24 cellular contexts compared by ENCODE assay signal in genomic region chr2:48790407-48791170, GRCh38. TPM values are rescaled to one million over a fixed set of nuclear protein-coding genes. Genes with fewer than 3 reads are reported as not detected.
A peak's percentile ranks its signal among the peaks of the same experiment; 100 is the strongest.
DNase-seq lines count a peak whose midpoint lies in the region; ATAC-seq, FAIRE-seq and TF ChIP-seq lines count a peak whose summit lies in the region.
"Had no signal": no experiment of that assay in that cellular context is flagged by ENCODE, and none has a peak within 500 bp of the region (broad histone marks: within the 10 kb centered on the region; RNA-seq: fewer than 3 reads in every experiment).

No MANE protein-coding gene starts in this region.

- ATAC-seq in upper lobe of right lung (no peak), HG02840 (IDR thresholded peaks at IDR 0.05; ENCODE audit: low FRiP score, unreplicated experiment) (no peak)
- ATAC-seq: HCT116, SK-N-SH treated with all-trans-retinoic acid at 6 μM for 48 hours had no signal

- POLR2A ChIA-PET in PC-9 (lab: Charles Lee; ENCODE audit: unreplicated experiment), result no interaction called here
- POLR2A ChIA-PET in H1 (lab: Charles Lee; ENCODE audit: partially characterized antibody), result no interaction called here

- DNase-seq in PC-9, result no peak
- DNase-seq in H1 (ENCODE audit: low read depth in 1 of 2, low spot score in 2 of 2), result no peak
- DNase-seq in neuronal stem cell (ENCODE audit: low spot score), result no peak
- no peak for DNase-seq in NCI-H526 (lab: John Stamatoyannopoulos, UW)
- no peak for DNase-seq in upper lobe of right lung
- no peak for DNase-seq in central memory CD4-positive, alpha-beta T cell
- DNase-seq: CD4-positive, alpha-beta T cell; DMS53; GOT3; Karpas-422; NCI-H1092; NCI-H1694 treated with DMSO at 0.1 percent for 48 hours; NCI-H2081; NCI-H2227 treated with DMSO at 0.1 percent for 48 hours; NCI-H69 had no signal

- H3K79me1 ChIP-seq in H1 (ENCODE audit: low read depth, low read length), result no peaks in the 10 kb centered on the region
- no peaks in the 10 kb centered on the region for H3K79me1 ChIP-seq in neuronal stem cell (ENCODE audit: low read depth, low read length)

- no peaks in the 10 kb centered on the region; the same call in 1 of the 2 replicates for H3K23me2 ChIP-seq in H1 (ENCODE audit: low read depth, low read length)

- WGBS in H1 (ENCODE audit: extremely low coverage in 1 of 2, insufficient coverage in 1 of 2, insufficient read length in 1 of 2, insufficient replicate concordance in 2 of 2, low coverage in 1 of 2, low lambda C conversion rate in 2 of 2, missing lambda C conversion rate in 1 of 2), 2 experiments, result 73 to 100% methylated on average over 2 to 13 of the region's 13 CpGs
- WGBS in neuronal stem cell (ENCODE audit: extremely low coverage in 2 of 2, insufficient read length in 2 of 2, insufficient replicate concordance in 1 of 2), 2 donors, result 100% methylated on average over 2 of the region's 13 CpGs; no CpG with 5 or more reads in 1 of the 2 donors

- peaks cover 12% of the 10 kb centered on the region; the same call in 1 of the 2 replicates for H3K4me1 ChIP-seq in BLaER1
- H3K4me1 ChIP-seq in PC-9 (replicated peaks; ENCODE audit: insufficient read depth), result no peaks in the 10 kb centered on the region
- peaks cover 0 to 11% (median 6%) of the 10 kb centered on the region in 4 experiments; a peak in 3 of 7 replicates for H3K4me1 ChIP-seq in H1 (replicated peaks in 1 of 4; ENCODE audit: control insufficient read depth in 3 of 4, insufficient read depth in 4 of 4, low read length in 3 of 4)
- peaks cover 6 to 7% of the 10 kb centered on the region in 2 donors for H3K4me1 ChIP-seq in neuronal stem cell (ENCODE audit: control insufficient read depth in 2 of 2, insufficient read depth in 1 of 2, low read depth in 1 of 2, low read length in 2 of 2)
- no peaks in the 10 kb centered on the region for H3K4me1 ChIP-seq in upper lobe of right lung

- H3K27me3 ChIP-seq in BLaER1 (no peaks in the 10 kb centered on the region), PC-9 (ENCODE audit: insufficient read depth, low read depth) (peaks cover 23% of the 10 kb centered on the region), H1 (replicated peaks in 1 of 4; ENCODE audit: control insufficient read depth in 3 of 4, extremely low read depth in 1 of 4, insufficient read depth in 3 of 4, low read length in 3 of 4) (no peaks in the 10 kb centered on the region), neuronal stem cell (ENCODE audit: control insufficient read depth in 3 of 3, insufficient read depth in 3 of 3, low read depth in 1 of 3, low read length in 3 of 3) (peaks cover 0 to 2% (median 0%) of the 10 kb centered on the region in 3 experiments), upper lobe of right lung (no peaks in the 10 kb centered on the region)
- H3K27me3 ChIP-seq: BLaER1 treated with 17β-estradiol and CSF1 and Interleukin-3, amounts not matched to agents 10 nM and 100 nM had no signal

- H3K79me2 ChIP-seq in PC-9 (ENCODE audit: low read depth) (no peaks in the 10 kb centered on the region), H1 (ENCODE audit: control insufficient read depth in 1 of 2, insufficient read depth in 2 of 2, low read length in 2 of 2) (no peaks in the 10 kb centered on the region)

- FAIRE-seq in H1 (lab: Jason Lieb, UNC), result no peak

- BruUV-seq in PC-9 (replicated peaks; lab: Mats Ljungman, UMichigan), result no TSS peak

- no peaks in the 10 kb centered on the region; the same call in 1 of the 2 replicates for H3K9me2 ChIP-seq in PC-9 (ENCODE audit: insufficient read depth)

- H3K14ac ChIP-seq in H1 (ENCODE audit: insufficient read length) (no peak overlapping the region), neuronal stem cell (ENCODE audit: low read length) (no peak overlapping the region)

- H2AFZ ChIP-seq in PC-9, result peak overlapping the region; percentile 54; the same call in 1 of the 2 replicates
- H2AFZ ChIP-seq in H1 (ENCODE audit: low read length), result peak overlapping the region; percentile 78
- H2AFZ ChIP-seq in neuronal stem cell (ENCODE audit: low read length), result peak overlapping the region; percentile 32

- H2AK5ac ChIP-seq in H1 (ENCODE audit: low read depth, low read length) (no peak overlapping the region), neuronal stem cell (ENCODE audit: low read depth, low read length) (no peak overlapping the region)

- TF ChIP-seq CTCF in PC-9 (conservative IDR thresholded peaks at IDR 0.05), result no peak
- no peak for TF ChIP-seq CTCF in H1 (IDR thresholded peaks at IDR 0.05; ENCODE audit: control extremely low read depth in 1 of 3, insufficient read depth in 1 of 3, low read depth in 1 of 3, low read length in 3 of 3)
- no peak for TF ChIP-seq CTCF in upper lobe of right lung (IDR thresholded peaks at IDR 0.05)

- CTCF ChIA-PET in PC-9 (lab: Charles Lee), result no interaction called here
- CTCF ChIA-PET in H1 (lab: Charles Lee; ENCODE audit: partially characterized antibody), result no interaction called here

- H3K9me3 ChIP-seq in BLaER1, result no peaks in the 10 kb centered on the region
- H3K9me3 ChIP-seq in PC-9 (ENCODE audit: insufficient read depth, low read depth), result no peaks in the 10 kb centered on the region
- H3K9me3 ChIP-seq in H1 (ENCODE audit: insufficient read depth in 2 of 2, low read depth in 1 of 2, low read length in 1 of 2), result no peaks in the 10 kb centered on the region
- no peaks in the 10 kb centered on the region for H3K9me3 ChIP-seq in neuronal stem cell (replicated peaks in 1 of 2; ENCODE audit: control insufficient read depth in 2 of 2, insufficient read depth in 1 of 2, low read depth in 1 of 2, low read length in 2 of 2)
- no peaks in the 10 kb centered on the region for H3K9me3 ChIP-seq in upper lobe of right lung

- H3F3A ChIP-seq in PC-9 (ENCODE audit: insufficient read depth, low read depth), result no peaks in the 10 kb centered on the region

- no peak overlapping the region for H3K9ac ChIP-seq in BLaER1
- H3K9ac ChIP-seq in H1 (replicated peaks in 1 of 4; ENCODE audit: extremely low read depth in 1 of 4, low read depth in 3 of 4, low read length in 3 of 4), result no peak overlapping the region; a peak in 1 of 7 replicates
- no peak overlapping the region for H3K9ac ChIP-seq in neuronal stem cell (ENCODE audit: low read depth, low read length, poor library complexity)
- H3K9ac ChIP-seq: BLaER1 treated with 17β-estradiol and CSF1 and Interleukin-3, amounts not matched to agents 10 nM and 100 nM had no signal

- no peak overlapping the region for H2BK15ac ChIP-seq in H1 (ENCODE audit: low read length)
- no peak overlapping the region for H2BK15ac ChIP-seq in neuronal stem cell (ENCODE audit: low read length)

- TF ChIP-seq RAD21 in H1 (IDR thresholded peaks at IDR 0.05 in 1 of 2, conservative IDR thresholded peaks at IDR 0.05 in 1 of 2; ENCODE audit: low read depth in 2 of 2, low read length in 2 of 2), result no peak

- no peaks in the 10 kb centered on the region for H3K36me3 ChIP-seq in BLaER1
- no peaks in the 10 kb centered on the region for H3K36me3 ChIP-seq in PC-9 (ENCODE audit: low read depth)
- no peaks in the 10 kb centered on the region for H3K36me3 ChIP-seq in H1 (ENCODE audit: control insufficient read depth in 2 of 4, insufficient read depth in 4 of 4, low read length in 3 of 4)
- no peaks in the 10 kb centered on the region for H3K36me3 ChIP-seq in neuronal stem cell (replicated peaks in 1 of 2; ENCODE audit: control insufficient read depth in 2 of 2, insufficient read depth in 2 of 2, low read length in 2 of 2)
- no peaks in the 10 kb centered on the region for H3K36me3 ChIP-seq in upper lobe of right lung
- H3K36me3 ChIP-seq: BLaER1 treated with 17β-estradiol and CSF1 and Interleukin-3, amounts not matched to agents 10 nM and 100 nM had no signal

- H3K18ac ChIP-seq in H1 (ENCODE audit: extremely low read depth, low read length) (no peak overlapping the region), neuronal stem cell (ENCODE audit: low read length) (peak overlapping the region; percentile 51)

- H3K23ac ChIP-seq in H1 (ENCODE audit: insufficient read length) (no peak overlapping the region), neuronal stem cell (ENCODE audit: low read depth, low read length, poor library complexity) (no peak overlapping the region)

- H4K20me1 ChIP-seq in BLaER1 (no peaks in the 10 kb centered on the region), PC-9 (ENCODE audit: insufficient read depth) (no peaks in the 10 kb centered on the region), H1 (replicated peaks in 1 of 2; ENCODE audit: control insufficient read depth in 1 of 2, insufficient read depth in 2 of 2, low read length in 2 of 2) (no peaks in the 10 kb centered on the region)
- H4K20me1 ChIP-seq: BLaER1 treated with 17β-estradiol and CSF1 and Interleukin-3, amounts not matched to agents 10 nM and 100 nM had no signal

- H3K4me3 ChIP-seq in BLaER1 (no peak overlapping the region), PC-9 (no peak overlapping the region), H1 (ENCODE audit: extremely low read depth in 1 of 4, insufficient read depth in 2 of 4, low read depth in 3 of 4, low read length in 4 of 4) (no peak overlapping the region), neuronal stem cell (ENCODE audit: low read length in 2 of 2) (no peak overlapping the region), upper lobe of right lung (no peak overlapping the region)
- H3K4me3 ChIP-seq: BLaER1 treated with 17β-estradiol and CSF1 and Interleukin-3, amounts not matched to agents 10 nM and 100 nM had no signal

- H2BK12ac ChIP-seq in H1 (ENCODE audit: low read depth, low read length) (no peak overlapping the region), neuronal stem cell (ENCODE audit: low read length) (no peak overlapping the region)

- TF ChIP-seq POLR2A in H1 (IDR thresholded peaks at IDR 0.05; ENCODE audit: control extremely low read depth in 1 of 2, low read depth in 2 of 2, low read length in 2 of 2), result no peak

- TF ChIP-seq EP300 in H1 (IDR thresholded peaks at IDR 0.05; ENCODE audit: borderline replicate concordance in 1 of 2, low read depth in 2 of 2, low read length in 2 of 2), result no peak

- H4K91ac ChIP-seq in H1 (replicated peaks; ENCODE audit: insufficient read length, low read length) (no peak overlapping the region), neuronal stem cell (ENCODE audit: low read depth, low read length, poor library complexity) (no peak overlapping the region)

- H4K8ac ChIP-seq in H1 (ENCODE audit: extremely low read depth, insufficient read depth, low read length) (no peak overlapping the region), neuronal stem cell (ENCODE audit: low read depth, low read length) (no peak overlapping the region)

- no peak overlapping the region for H4K5ac ChIP-seq in H1 (ENCODE audit: insufficient read length, low read depth, low read length)

- H2BK120ac ChIP-seq in H1 (replicated peaks; ENCODE audit: low read depth, low read length) (no peak overlapping the region), neuronal stem cell (ENCODE audit: low read depth, low read length) (no peak overlapping the region)

- intact Hi-C loops in PC-9 (cut with micrococcal nuclease; ENCODE audit: unreplicated experiment) (no loop called here), upper lobe of right lung (cut with DNase I) (no loop called here)

- H3K4ac ChIP-seq in H1 (replicated peaks; ENCODE audit: insufficient read length, low read depth, low read length) (no peak overlapping the region), neuronal stem cell (ENCODE audit: low read length) (no peak overlapping the region)

- H3K4me2 ChIP-seq in BLaER1 (0 out of 2 replicates have a peak overlapping the region, but pooled peaks have one; percentile 8), PC-9 (0 out of 2 replicates have a peak overlapping the region, but pooled peaks have one; percentile 9), H1 (ENCODE audit: insufficient read depth in 1 of 2, low read depth in 2 of 2, low read length in 2 of 2) (peak overlapping the region in 1 of 2 experiments; percentile 35; a peak in 3 of 4 replicates), neuronal stem cell (ENCODE audit: insufficient read depth, low read length, poor library complexity, severe bottlenecking) (no peak overlapping the region)

- H3K56ac ChIP-seq in H1 (replicated peaks; ENCODE audit: insufficient read length, low read depth, low read length), result no peak overlapping the region

- peak overlapping the region; percentile 29; the same call in 1 of the 2 replicates for H2BK20ac ChIP-seq in H1 (ENCODE audit: low read length)

- H2BK5ac ChIP-seq in H1 (ENCODE audit: low read depth, low read length), result no peak overlapping the region
- H2BK5ac ChIP-seq in neuronal stem cell (ENCODE audit: low read length), result no peak overlapping the region

- H3K27ac ChIP-seq in BLaER1 (no peak overlapping the region), PC-9 (no peak overlapping the region), H1 (ENCODE audit: low read depth, low read length) (no peak overlapping the region), neuronal stem cell (replicated peaks; ENCODE audit: low read length) (no peak overlapping the region), upper lobe of right lung (no peak overlapping the region)
- H3K27ac ChIP-seq: BLaER1 treated with 17β-estradiol and CSF1 and Interleukin-3, amounts not matched to agents 10 nM and 100 nM; HL-60 had no signal

RNA-seq across cellular contexts. Expression of gene LHCGR, which starts 35.1 kb away (rescaled TPM):
- total RNA-seq in PC-9 (2021) (not detected in 2 replicates), upper lobe of right lung (not detected)
- total RNA-seq in H1 (2021; fragmentation: NEBNext Ultra II Directional; extraction: Animal tissue kit (Norgen Biotek cat#: 25700)), result 0.31 and 0.73 TPM in 2 replicates
- 0.19 and 0.30 TPM in 2 replicates for polyA plus RNA-seq in H1 (2011; rRNA removed)
- 0.30 TPM for polyA plus RNA-seq in H1 (2011; cell fraction: cytosol; rRNA removed)
- 2.0 TPM for polyA plus RNA-seq in H1 (2011; cell fraction: nucleus; rRNA removed)
- 0.09 to 0.33 TPM (median 0.26 TPM) in 4 replicates for polyA plus RNA-seq in H1 (2012, experiment 1 of 2)
- polyA plus RNA-seq in H1 (2012, experiment 2 of 2), result 0.20 TPM
- polyA plus RNA-seq in H1 (2013, experiment 1 of 2), result 0.39 TPM
- polyA plus RNA-seq in H1 (2013, experiment 2 of 2), result 0.35 TPM
- 0.60 and 1.2 TPM in 2 replicates for polyA minus RNA-seq in H1 (2011; rRNA and poly(A)+ RNA removed)
- 0.73 TPM for polyA minus RNA-seq in H1 (2011; cell fraction: cytosol; rRNA and poly(A)+ RNA removed)
- 7.3 TPM for polyA minus RNA-seq in H1 (2011; cell fraction: nucleus; rRNA and poly(A)+ RNA removed)
- polyA plus RNA-seq in neuronal stem cell (2013, experiment 1 of 2), result 0.04 TPM
- polyA plus RNA-seq in neuronal stem cell (2013, experiment 2 of 2), result 0.04 TPM
- total RNA-seq: A172; CD4-positive, alpha-beta T cell; Daoy; G401 had no signal
